24 cellular contexts compared by ENCODE assay signal in the genomic region with DNA sequence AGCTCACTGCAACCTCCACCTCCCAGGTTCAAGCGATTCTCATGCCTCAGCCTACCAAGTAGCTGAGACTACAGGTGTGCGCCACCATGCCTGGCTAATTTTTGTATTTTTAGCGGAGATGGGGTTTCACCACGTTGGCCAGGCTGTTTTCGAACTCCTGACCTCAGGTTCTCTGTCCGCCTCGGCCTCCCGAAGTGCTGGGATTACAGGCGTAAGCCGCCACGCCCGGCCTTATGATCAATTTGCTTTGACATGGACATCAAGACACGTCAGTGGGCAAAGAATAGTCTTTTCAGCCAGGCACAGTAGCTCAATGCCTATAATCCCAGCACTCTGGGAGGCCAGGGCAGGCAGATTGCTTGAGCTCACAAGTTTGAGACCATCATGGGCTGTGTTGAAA. TPM values are rescaled to one million over a fixed set of nuclear protein-coding genes. Genes with fewer than 3 reads are reported as not detected.
"Had no signal": no experiment of that assay in that cellular context is flagged by ENCODE, and none has a peak within 500 bp of the region (broad histone marks: within the 10 kb centered on the region; RNA-seq: fewer than 3 reads in every experiment).

No MANE protein-coding gene starts in this region.

- H3K27me3 Mint-ChIP-seq: dendritic cell treated with granulocyte-macrophage colony-stimulating factor and Interleukin-4, amounts not matched to agents 40 ng/mL and 50 ng/mL, for 4 days; naive B cell; naive thymus-derived CD8-positive, alpha-beta T cell had no signal

- H3K9me3 ChIP-seq: colonic mucosa, esophagus squamous epithelium, gastrocnemius medialis, heart right ventricle, left lung, lower lobe of right lung, mucosa of descending colon had no signal

- H3K9me3 Mint-ChIP-seq: dendritic cell treated with granulocyte-macrophage colony-stimulating factor and Interleukin-4, amounts not matched to agents 40 ng/mL and 50 ng/mL, for 4 days had no signal

- ATAC-seq: gastrocnemius medialis; heart right ventricle; left cardiac atrium; left lung; left ventricle myocardium superior; lower lobe of right lung; mucosa of descending colon; naive thymus-derived CD8-positive, alpha-beta T cell had no signal

- FAIRE-seq: endothelial cell of umbilical vein, islet of Langerhans, keratinocyte had no signal

- H3K27ac Mint-ChIP-seq: dendritic cell treated with granulocyte-macrophage colony-stimulating factor and Interleukin-4, amounts not matched to agents 40 ng/mL and 50 ng/mL, for 4 days; mesothelial cell of epicardium; naive B cell had no signal

- H3K4me1 Mint-ChIP-seq: mesothelial cell of epicardium had no signal

- DNase-seq: colonic mucosa; cortex of kidney; effector CD8-positive, alpha-beta T cell; esophagus squamous epithelium; foreskin fibroblast; foreskin melanocyte; gastrocnemius medialis; glutamatergic neuron; head of caudate nucleus; heart right ventricle; hippocampal formation; left cardiac atrium; left lung; left ventricle myocardium superior; lower lobe of right lung; mesenchymal stem cell; mucosa of descending colon; naive B cell; naive thymus-derived CD8-positive, alpha-beta T cell had no signal

- H3K4me3 Mint-ChIP-seq: dendritic cell treated with granulocyte-macrophage colony-stimulating factor and Interleukin-4, amounts not matched to agents 40 ng/mL and 50 ng/mL, for 4 days; mesothelial cell of epicardium; naive thymus-derived CD8-positive, alpha-beta T cell had no signal

RNA-seq across cellular contexts. Expression of a gene that starts 48.0 kb away (rescaled TPM):
- total RNA-seq: left ventricle myocardium superior had no signal
